In the genomic region with DNA sequence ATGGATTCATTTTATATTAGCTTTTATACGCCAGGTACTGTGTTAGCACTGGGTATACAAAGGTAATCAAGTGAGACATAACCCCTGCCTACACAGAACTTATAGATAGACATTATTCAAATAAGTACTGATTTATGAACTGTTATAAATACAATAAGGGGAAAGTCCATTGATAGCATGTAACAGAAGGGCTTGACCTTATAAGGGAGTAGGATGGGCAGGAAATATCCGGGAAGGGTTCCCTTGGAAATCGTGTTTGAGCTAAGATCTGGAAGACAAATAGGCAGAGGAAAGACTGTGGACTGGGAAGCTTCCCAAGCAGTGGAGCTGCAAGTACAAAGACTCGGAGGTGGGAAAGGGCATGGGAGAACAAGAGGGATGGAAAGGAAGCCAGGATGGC, we compare ENCODE assay signal across 31 cellular contexts.
"Had no signal": no experiment of that assay in that cellular context is flagged by ENCODE, and none has a peak within 500 bp of the region (broad histone marks: within the 10 kb centered on the region; RNA-seq: fewer than 3 reads in every experiment).

No MANE protein-coding gene starts in this region.

- ATAC-seq: activated CD4-positive, alpha-beta T cell treated with anti-CD3 and anti-CD28 coated beads for 36 hours; activated naive CD8-positive, alpha-beta T cell treated with anti-CD3 and anti-CD28 coated beads, Interleukin-2, amount 50 U/mL, for 24 hours; activated T-cell treated with anti-CD3 and anti-CD28 coated beads, Interleukin-2, amount 50 U/mL, for 4 hours; gastroesophageal sphincter; left cardiac atrium; right lobe of liver; stimulated activated memory B cell treated with anti-CD40 and anti-IgM and Interleukin-4, amounts not matched to agents 10 μg/mL and 1 μg/mL and 100 μg/mL, for 72 hours; stimulated activated naive CD8-positive, alpha-beta T cell treated with anti-CD3 and anti-CD28 coated beads, Interleukin-15, amount 100 ng/mL, for 72 hours had no signal

- H3K36me3 Mint-ChIP-seq: naive B cell; stimulated activated memory B cell treated with anti-CD40 and anti-IgM and Interleukin-4, amounts not matched to agents 10 μg/mL and 1 μg/mL and 100 μg/mL, for 72 hours had no signal

- H3K4me1 Mint-ChIP-seq: naive B cell had no signal

- H3K27ac ChIP-seq: breast epithelium, gastroesophageal sphincter, ovary, right lobe of liver, upper lobe of left lung, vagina had no signal

- FAIRE-seq: endothelial cell of umbilical vein, keratinocyte had no signal

- H3K27me3 ChIP-seq: breast epithelium, gastroesophageal sphincter, ovary, right lobe of liver, upper lobe of left lung, vagina had no signal

- H3K4me3 Mint-ChIP-seq: activated CD4-positive, alpha-beta T cell treated with anti-CD3 and anti-CD28 coated beads for 36 hours; activated naive CD8-positive, alpha-beta T cell treated with anti-CD3 and anti-CD28 coated beads, Interleukin-2, amount 50 U/mL, for 24 hours; activated T-cell treated with anti-CD3 and anti-CD28 coated beads, Interleukin-2, amount 50 U/mL, for 4 hours; naive B cell; stimulated activated memory B cell treated with anti-CD40 and anti-IgM and Interleukin-4, amounts not matched to agents 10 μg/mL and 1 μg/mL and 100 μg/mL, for 72 hours had no signal

- H3K9me3 ChIP-seq: gastroesophageal sphincter, ovary, right lobe of liver, upper lobe of left lung, vagina had no signal

- DNase-seq: activated CD4-positive, alpha-beta T cell treated with anti-CD3 and anti-CD28 coated beads for 36 hours; activated CD4-positive, alpha-beta T cell treated with anti-CD3 and anti-CD28 coated beads, Interleukin-2, amount 50 U/mL, for 48 hours; activated CD4-positive, CD25-positive, alpha-beta regulatory T cell; activated CD8-positive, alpha-beta memory T cell treated with anti-CD3 and anti-CD28 coated beads for 24 hours; activated CD8-positive, alpha-beta memory T cell treated with anti-CD3 and anti-CD28 coated beads, Interleukin-2, amount 50 U/mL, for 4 hours; activated effector memory CD4-positive, alpha-beta T cell treated with Interleukin-2 at 50 U/mL for 16 hours; activated naive CD4-positive, alpha-beta T cell treated with anti-CD3 and anti-CD28 coated beads, Interleukin-2, amount 50 U/mL, for 16 hours; activated naive CD8-positive, alpha-beta T cell treated with anti-CD3 and anti-CD28 coated beads, Interleukin-2, amount 50 U/mL, for 24 hours; activated T-cell treated with anti-CD3 and anti-CD28 coated beads, Interleukin-2, amount 50 U/mL, for 4 hours; amygdala; central memory CD4-positive, alpha-beta T cell; head of caudate nucleus; hippocampal formation; left cardiac atrium; mammary epithelial cell; naive B cell; ovary; right lobe of liver; stimulated activated CD4-positive, alpha-beta T cell treated with anti-CD3 and anti-CD28 coated beads, Interleukin-12 subunit alpha, Interleukin-12 subunit beta, amount 100 ng/mL, for 4 hours; stimulated activated CD4-positive, alpha-beta T cell treated with anti-CD3 and anti-CD28 coated beads, Interleukin-4, amount 100 ng/mL, for 4 hours; stimulated activated CD8-positive, alpha-beta memory T cell treated with anti-CD3 and anti-CD28 coated beads, Interleukin-4, amount 100 ng/mL, for 48 hours; stimulated activated naive CD8-positive, alpha-beta T cell treated with anti-CD3 and anti-CD28 coated beads, Interleukin-15, amount 100 ng/mL, for 72 hours; substantia nigra; upper lobe of left lung had no signal

- H3K27ac Mint-ChIP-seq: naive B cell; progenitor cell of endocrine pancreas; stimulated activated memory B cell treated with anti-CD40 and anti-IgM and Interleukin-4, amounts not matched to agents 10 μg/mL and 1 μg/mL and 100 μg/mL, for 72 hours had no signal

- H3K4me1 ChIP-seq: breast epithelium, gastroesophageal sphincter, right lobe of liver, upper lobe of left lung, vagina had no signal

- H3K36me3 ChIP-seq: breast epithelium, gastroesophageal sphincter, ovary, right lobe of liver, upper lobe of left lung, vagina had no signal

- H3K27me3 Mint-ChIP-seq: activated naive CD8-positive, alpha-beta T cell treated with anti-CD3 and anti-CD28 coated beads, Interleukin-2, amount 50 U/mL, for 24 hours; progenitor cell of endocrine pancreas had no signal

- H3K9me3 Mint-ChIP-seq: activated naive CD8-positive, alpha-beta T cell treated with anti-CD3 and anti-CD28 coated beads, Interleukin-2, amount 50 U/mL, for 24 hours had no signal

- H3K4me3 ChIP-seq: breast epithelium, gastroesophageal sphincter, ovary, right lobe of liver, upper lobe of left lung, vagina had no signal
